In genomic region chr15:93997071-93997658, GRCh38 we compare ENCODE assay signal across 8 cellular contexts.
DNase-seq lines count a peak whose midpoint lies in the region; ATAC-seq and TF ChIP-seq lines count a peak whose summit lies in the region.

No MANE protein-coding gene starts in this region.

- H3K27me3 ChIP-seq in BJ (ENCODE audit: control insufficient read depth, insufficient read depth, low read length), result no peaks in the 10 kb centered on the region
- H3K27me3 ChIP-seq in HCT116 (ENCODE audit: insufficient read depth, low read length), result no peaks in the 10 kb centered on the region
- no peaks in the 10 kb centered on the region for H3K27me3 ChIP-seq in left lung

- CTCF ChIA-PET in BJ (lab: Yijun Ruan, JAX) (interaction anchor here (0.8 to 5.4 kb wide), 15 partner anchors 9 to 967 kb away, joined by 3 to 66 read pairs (median 4); no protein-coding TSS in a partner anchor), HCT116 (lab: Charles Lee) (interaction anchor here (0.7 to 1.7 kb wide), 6 partner anchors 9 to 967 kb away, joined by 3 to 26 read pairs (median 5); no protein-coding TSS in a partner anchor)

- no peak overlapping the region for H3K4me3 ChIP-seq in BJ (ENCODE audit: low read depth, low read length)
- no peak overlapping the region for H3K4me3 ChIP-seq in HCT116 (replicated peaks in 1 of 2; ENCODE audit: low read depth in 1 of 2, low read length in 2 of 2)
- H3K4me3 ChIP-seq in WI38 (ENCODE audit: low read depth, low read length), result no peak overlapping the region
- H3K4me3 ChIP-seq in left lung, result no peak overlapping the region

- H3K27ac ChIP-seq in HCT116 (ENCODE audit: low read depth, low read length) (no peak overlapping the region), left lung (no peak overlapping the region)

- intact Hi-C loops in HCT116 (cut with micrococcal nuclease), result loop anchor here (1.0 kb wide), 1 partner anchor 123 kb away; no protein-coding TSS in a partner anchor
- intact Hi-C loops in left lung (cut with DNase I), result loop anchor here in 1 of 2 donors (10.0 kb wide), 1 partner anchor 98 kb away; no protein-coding TSS in a partner anchor

- RAD21 ChIA-PET in HCT116 (lab: Charles Lee; ENCODE audit: low non-redundant PET in 1 of 2, low total read pairs in 2 of 2, uncharacterized antibody in 2 of 2, unreplicated experiment in 2 of 2), result interaction anchor here in 1 of 2 experiments (1.4 kb wide), 1 partner anchor 123 kb away, joined by 4 read pairs; no protein-coding TSS in a partner anchor

- H3K9me2 ChIP-seq in HCT116 (ENCODE audit: insufficient read depth), result no peaks in the 10 kb centered on the region

- TF ChIP-seq CTCF in BJ (IDR thresholded peaks at IDR 0.05; ENCODE audit: insufficient read depth, low read depth, low read length) (peak; percentile 77), HCT116 (IDR thresholded peaks at IDR 0.05 in 2 of 3, conservative IDR thresholded peaks at IDR 0.05 in 1 of 3; ENCODE audit: borderline replicate concordance in 1 of 3, insufficient read depth in 1 of 3, low read depth in 2 of 3, low read length in 2 of 3) (peak; percentile 32 to 63 (median 62); a peak in 5 of 6 replicates), WI38 (IDR thresholded peaks at IDR 0.05; ENCODE audit: low read depth, low read length) (peak; percentile 44; the same call in 1 of the 2 replicates), left lung (IDR thresholded peaks at IDR 0.05) (peak; percentile 40 to 63)

- H4K20me1 ChIP-seq in HCT116 (ENCODE audit: insufficient read depth), result no peaks in the 10 kb centered on the region

- DNase-seq in BJ (ENCODE audit: low read depth), result no peak
- peak; percentile 7 for DNase-seq in HCT116 (ENCODE audit: low read depth, low spot score)
- no peak for DNase-seq in left lung
- DNase-seq in effector CD4-positive, alpha-beta T cell, result no peak
- no peak for DNase-seq in foreskin melanocyte
- DNase-seq in activated T-cell treated with anti-CD3 and anti-CD28 coated beads, Interleukin-2, amount 50 U/mL, for 48 hours, result no peak

- H3K9me3 ChIP-seq in HCT116 (ENCODE audit: control insufficient read depth in 1 of 2, insufficient read depth in 1 of 2, low read depth in 1 of 2, low read length in 2 of 2), result no peaks in the 10 kb centered on the region
- H3K9me3 ChIP-seq in left lung, result no peaks in the 10 kb centered on the region

- ATAC-seq in HCT116 (peak; percentile 55; the same call in 1 of the 2 replicates), left lung (peak; percentile 64), GM21619 (IDR thresholded peaks at IDR 0.05; ENCODE audit: unreplicated experiment) (no peak)

- H3K79me2 ChIP-seq in HCT116 (ENCODE audit: insufficient read depth, low read length), result no peaks in the 10 kb centered on the region

- H3K4me2 ChIP-seq in HCT116 (ENCODE audit: low read length), result no peak overlapping the region

- peak; percentile 48 for TF ChIP-seq RAD21 in HCT116 (IDR thresholded peaks at IDR 0.05; ENCODE audit: low read depth)

- POLR2A ChIA-PET in BJ (lab: Charles Lee) (no interaction called here), HCT116 (lab: Charles Lee) (no interaction called here)

- no peak overlapping the region for H3K9ac ChIP-seq in HCT116 (ENCODE audit: low read length)

- H2AFZ ChIP-seq in HCT116 (ENCODE audit: low read depth, low read length, poor library complexity, severe bottlenecking), result no peak overlapping the region

- TF ChIP-seq POLR2A in HCT116 (IDR thresholded peaks at IDR 0.05; ENCODE audit: borderline replicate concordance, extremely low read depth, insufficient read depth, insufficient read length), result no peak

- H3K4me1 ChIP-seq in HCT116 (ENCODE audit: control insufficient read depth in 1 of 2, insufficient read depth in 2 of 2, low read length in 2 of 2) (no peaks in the 10 kb centered on the region), left lung (no peaks in the 10 kb centered on the region)

- no TSS peak for BruUV-seq in HCT116 (replicated peaks; lab: Mats Ljungman, UMichigan)

- H3K36me3 ChIP-seq in BJ (ENCODE audit: control insufficient read depth, insufficient read depth, low read length) (no peaks in the 10 kb centered on the region), HCT116 (ENCODE audit: control insufficient read depth in 1 of 2, insufficient read depth in 2 of 2, low read length in 2 of 2) (no peaks in the 10 kb centered on the region), left lung (no peaks in the 10 kb centered on the region)

TF ChIP-seq in HCT116, 20 proteins besides CTCF, POLR2A, EP300 and RAD21:
- no peak for TF ChIP-seq ZNF274 (IDR thresholded peaks at IDR 0.05; ENCODE audit: low read depth, low read length)
- no peak for TF ChIP-seq POLR2AphosphoS5 (IDR thresholded peaks at IDR 0.05; ENCODE audit: low read depth, low read length)
- no peak for TF ChIP-seq ZBTB33 (IDR thresholded peaks at IDR 0.05; ENCODE audit: extremely low read depth, insufficient replicate concordance, low read length)
- TF ChIP-seq REST (IDR thresholded peaks at IDR 0.05; ENCODE audit: low read depth), result no peak
- no peak for TF ChIP-seq YY1 (IDR thresholded peaks at IDR 0.05; ENCODE audit: extremely low read depth, insufficient replicate concordance, low read depth, low read length)
- no peak for TF ChIP-seq TCF7L2 (IDR thresholded peaks at IDR 0.05; ENCODE audit: borderline replicate concordance, extremely low read depth, insufficient read depth, insufficient read length)
- TF ChIP-seq ATF3 (IDR thresholded peaks at IDR 0.05), result no peak
- no peak for TF ChIP-seq SRF (IDR thresholded peaks at IDR 0.05; ENCODE audit: low read depth)
